25 cellular contexts compared by ENCODE assay signal in genomic region chr12:11638271-11638916, GRCh38.
"Had no signal": no experiment of that assay in that cellular context is flagged by ENCODE, and none has a peak within 500 bp of the region (broad histone marks: within the 10 kb centered on the region; RNA-seq: fewer than 3 reads in every experiment).

No MANE protein-coding gene starts in this region.

- H3K4me1 ChIP-seq: esophagus squamous epithelium, left lung, neural progenitor cell, prostate gland, right atrium auricular region, suprapubic skin, transverse colon, vagina had no signal

- DNase-seq: activated CD4-positive, alpha-beta T cell treated with anti-CD3 and anti-CD28 coated beads, Interleukin-2, amount 10 ng/mL, durations not matched to agents 7 days and 5 days; activated CD8-positive, alpha-beta T cell treated with anti-CD3 and anti-CD28 coated beads, Interleukin-2, amount 10 ng/mL, durations not matched to agents 7 days and 5 days; activated gamma-delta T cell; activated T-cell treated with anti-CD3 and anti-CD28 coated beads, Interleukin-2, amount 50 U/mL, for 48 hours; dermis blood vessel endothelial cell; effector memory CD4-positive, alpha-beta T cell; esophagus squamous epithelium; foreskin melanocyte; glutamatergic neuron; hippocampal formation; left lung; naive thymus-derived CD4-positive, alpha-beta T cell; stimulated activated CD4-positive, alpha-beta T cell treated with anti-CD3 and anti-CD28 coated beads, Interleukin-15, amount 100 ng/mL, for 24 hours; stimulated activated CD4-positive, alpha-beta T cell treated with anti-CD3 and anti-CD28 coated beads, Interleukin-4, amount 100 ng/mL, for 1 hour; stimulated activated naive CD8-positive, alpha-beta T cell treated with anti-CD3 and anti-CD28 coated beads, Interleukin-15, amount 100 ng/mL, for 72 hours; transverse colon had no signal

- H3K9me3 ChIP-seq: esophagus squamous epithelium, prostate gland, vagina had no signal

- H2AFZ ChIP-seq: neural progenitor cell had no signal

- ATAC-seq: activated CD8-positive, alpha-beta T cell treated with anti-CD3 and anti-CD28 coated beads, Interleukin-2, amount 10 ng/mL, durations not matched to agents 7 days and 5 days; left lung; naive thymus-derived CD4-positive, alpha-beta T cell; stimulated activated naive CD8-positive, alpha-beta T cell treated with anti-CD3 and anti-CD28 coated beads, Interleukin-15, amount 100 ng/mL, for 72 hours had no signal

- H3K27ac Mint-ChIP-seq: activated CD4-positive, alpha-beta T cell treated with anti-CD3 and anti-CD28 coated beads, Interleukin-2, amount 10 ng/mL, durations not matched to agents 7 days and 5 days; activated CD8-positive, alpha-beta T cell treated with anti-CD3 and anti-CD28 coated beads, Interleukin-2, amount 10 ng/mL, durations not matched to agents 7 days and 5 days; activated naive CD4-positive, alpha-beta T cell treated with anti-CD3 and anti-CD28 coated beads, Interleukin-2, amount 50 U/mL, for 24 hours; memory B cell; naive thymus-derived CD4-positive, alpha-beta T cell; neural progenitor cell; stimulated activated naive CD8-positive, alpha-beta T cell treated with anti-CD3 and anti-CD28 coated beads, Interleukin-15, amount 100 ng/mL, for 72 hours; T-helper 1 cell treated with Interleukin-12 subunit alpha and Interleukin-12 subunit beta and Interleukin-4 antibody, amounts not matched to agents 30 μg/mL and 1 μg/mL, for 36 hours had no signal

- H3K27me3 Mint-ChIP-seq: activated naive CD4-positive, alpha-beta T cell treated with anti-CD3 and anti-CD28 coated beads, Interleukin-2, amount 50 U/mL, for 24 hours; memory B cell; stimulated activated naive CD8-positive, alpha-beta T cell treated with anti-CD3 and anti-CD28 coated beads, Interleukin-15, amount 100 ng/mL, for 72 hours had no signal

- H3K4me1 Mint-ChIP-seq: activated CD4-positive, alpha-beta T cell treated with anti-CD3 and anti-CD28 coated beads, Interleukin-2, amount 10 ng/mL, durations not matched to agents 7 days and 5 days; naive thymus-derived CD4-positive, alpha-beta T cell; neural progenitor cell had no signal

- H3K9me3 Mint-ChIP-seq: activated naive CD4-positive, alpha-beta T cell treated with anti-CD3 and anti-CD28 coated beads, Interleukin-2, amount 50 U/mL, for 24 hours had no signal

- H3K27me3 ChIP-seq: esophagus squamous epithelium, left lung, neural progenitor cell, right atrium auricular region, suprapubic skin, transverse colon, vagina had no signal

- H3K4me3 ChIP-seq: esophagus squamous epithelium, left lung, neural progenitor cell, prostate gland, right atrium auricular region, skin epidermis, suprapubic skin, transverse colon, vagina had no signal

- H3K36me3 Mint-ChIP-seq: activated naive CD4-positive, alpha-beta T cell treated with anti-CD3 and anti-CD28 coated beads, Interleukin-2, amount 50 U/mL, for 24 hours; memory B cell; neural progenitor cell had no signal

- H3K27ac ChIP-seq: esophagus squamous epithelium, left lung, neural progenitor cell, prostate gland, right atrium auricular region, skin epidermis, suprapubic skin, transverse colon, vagina had no signal

- H3K36me3 ChIP-seq: esophagus squamous epithelium, left lung, neural progenitor cell, prostate gland, right atrium auricular region, suprapubic skin, transverse colon, vagina had no signal

- H3K4me2 ChIP-seq: neural progenitor cell had no signal

- H3K4me3 Mint-ChIP-seq: activated CD4-positive, alpha-beta T cell treated with anti-CD3 and anti-CD28 coated beads, Interleukin-2, amount 10 ng/mL, durations not matched to agents 7 days and 5 days; activated CD8-positive, alpha-beta T cell treated with anti-CD3 and anti-CD28 coated beads, Interleukin-2, amount 10 ng/mL, durations not matched to agents 7 days and 5 days; activated naive CD4-positive, alpha-beta T cell treated with anti-CD3 and anti-CD28 coated beads, Interleukin-2, amount 50 U/mL, for 24 hours; memory B cell; naive thymus-derived CD4-positive, alpha-beta T cell; neural progenitor cell; stimulated activated naive CD8-positive, alpha-beta T cell treated with anti-CD3 and anti-CD28 coated beads, Interleukin-15, amount 100 ng/mL, for 72 hours; T-helper 1 cell treated with Interleukin-12 subunit alpha and Interleukin-12 subunit beta and Interleukin-4 antibody, amounts not matched to agents 30 μg/mL and 1 μg/mL, for 36 hours had no signal
